ENCODE assay signal across 26 cellular contexts in the genomic region with DNA sequence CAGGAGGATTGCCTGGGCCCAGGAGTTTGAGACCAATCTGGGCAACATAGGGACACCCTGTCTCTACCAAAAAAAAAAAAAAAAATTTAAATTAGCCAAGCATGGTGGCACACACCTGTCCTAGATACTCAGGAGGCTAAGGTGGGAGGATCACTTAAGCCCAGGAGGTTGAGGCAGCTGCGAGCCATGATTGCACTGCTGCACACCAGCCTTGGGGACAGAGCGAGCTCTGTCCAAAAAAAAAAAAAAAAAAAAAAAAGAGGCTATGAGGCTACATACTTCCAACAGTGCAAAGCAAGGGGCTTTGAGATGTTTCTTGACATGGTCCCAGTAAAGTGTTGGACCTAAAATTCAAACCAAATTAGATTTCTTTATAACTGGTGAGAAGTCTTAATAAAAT. TPM values are rescaled to one million over a fixed set of nuclear protein-coding genes. Genes with fewer than 3 reads are reported as not detected.
DNase-seq lines count a peak whose midpoint lies in the region; ATAC-seq and TF ChIP-seq lines count a peak whose summit lies in the region.
"Had no signal": no experiment of that assay in that cellular context is flagged by ENCODE, and none has a peak within 500 bp of the region (broad histone marks: within the 10 kb centered on the region; RNA-seq: fewer than 3 reads in every experiment).

No MANE protein-coding gene starts in this region.

- no peak for ATAC-seq in GM21825 (IDR thresholded peaks at IDR 0.05; ENCODE audit: unreplicated experiment)
- ATAC-seq: body of pancreas; stimulated activated effector memory CD8-positive, alpha-beta T cell treated with anti-CD3 and anti-CD28 coated beads, Interleukin-12 subunit alpha, Interleukin-12 subunit beta, amount 100 ng/mL, for 72 hours had no signal

- H3K36me3 Mint-ChIP-seq in HFFc6 (ENCODE audit: low read depth): peaks cover 37% of the 10 kb centered on the region

- peak overlapping the region; percentile 88 for H3K27ac Mint-ChIP-seq in HFFc6
- H3K27ac Mint-ChIP-seq: T-helper 1 cell treated with Interleukin-12 subunit alpha and Interleukin-12 subunit beta and Interleukin-4 antibody, amounts not matched to agents 30 μg/mL and 1 μg/mL, for 36 hours had no signal

- intact Hi-C loops in A673 (cut with micrococcal nuclease; ENCODE audit: unreplicated experiment) (no loop called here), esophagus squamous epithelium (cut with DNase I) (no loop called here), sigmoid colon (cut with DNase I) (loop anchor here (5.0 kb wide), 1 partner anchor 37 kb away; a partner anchor contains a TSS)

- H3K36me3 ChIP-seq in A673 (ENCODE audit: insufficient read depth, low read length, poor library complexity, severe bottlenecking): peaks cover 56% of the 10 kb centered on the region
- H3K36me3 ChIP-seq in esophagus squamous epithelium: peaks cover 0 to 94% (median 25%) of the 10 kb centered on the region in 3 donors
- H3K36me3 ChIP-seq in sigmoid colon: peaks cover 0 to 63% (median 12%) of the 10 kb centered on the region in 4 donors
- H3K36me3 ChIP-seq in WERI-Rb-1: peaks cover 66% of the 10 kb centered on the region

- TF ChIP-seq EP300 in sigmoid colon (IDR thresholded peaks at IDR 0.05): no peak

- no peaks in the 10 kb centered on the region for H3K9me3 Mint-ChIP-seq in HFFc6
- H3K9me3 Mint-ChIP-seq: neural crest cell; stimulated activated effector memory CD8-positive, alpha-beta T cell treated with anti-CD3 and anti-CD28 coated beads, Interleukin-12 subunit alpha, Interleukin-12 subunit beta, amount 100 ng/mL, for 72 hours; T-helper 1 cell treated with Interleukin-12 subunit alpha and Interleukin-12 subunit beta and Interleukin-4 antibody, amounts not matched to agents 30 μg/mL and 1 μg/mL, for 36 hours had no signal

- H3K4me3 ChIP-seq in A673 (ENCODE audit: low read depth, low read length, poor library complexity, severe bottlenecking) (no peak overlapping the region), esophagus squamous epithelium (no peak overlapping the region), sigmoid colon (no peak overlapping the region), WERI-Rb-1 (ENCODE audit: low read depth, low read length) (no peak overlapping the region)
- H3K4me3 ChIP-seq: body of pancreas, HAP-1, SJSA1, spleen, suprapubic skin had no signal

- no peak for DNase-seq in A673 (ENCODE audit: low spot score)
- DNase-seq in HFFc6: no peak
- DNase-seq in esophagus squamous epithelium (lab: John Stamatoyannopoulos, UW): no peak
- no peak for DNase-seq in sigmoid colon
- no peak for DNase-seq in COR-L47 (lab: John Stamatoyannopoulos, UW)
- no peak for DNase-seq in NAMALWA (ENCODE audit: low spot score)
- no peak for DNase-seq in WERI-Rb-1
- DNase-seq: activated gamma-delta T cell; activated T-cell treated with anti-CD3 and anti-CD28 coated beads, Interleukin-2, amount 50 U/mL, for 1 hour; body of pancreas; NCI-H2029 treated with DMSO at 0.1 percent for 48 hours; NCI-H510A; spleen; stimulated activated CD4-positive, alpha-beta T cell treated with anti-CD3 and anti-CD28 coated beads, Interleukin-2, amount 100 ng/mL, for 48 hours had no signal

- POLR2A ChIA-PET in A673 (lab: Charles Lee; ENCODE audit: low non-redundant PET): no interaction called here

- no TSS peak for BruUV-seq in A673 (replicated peaks; lab: Mats Ljungman, UMichigan)

- CTCF ChIA-PET in A673 (lab: Charles Lee): no interaction called here

- H3K4me1 ChIP-seq in A673 (ENCODE audit: insufficient read depth, low read length, poor library complexity, severe bottlenecking) (peaks cover 29% of the 10 kb centered on the region), esophagus squamous epithelium (peaks cover 0 to 21% (median 9%) of the 10 kb centered on the region in 3 donors), sigmoid colon (peaks cover 0 to 41% (median 34%) of the 10 kb centered on the region in 4 donors)
- H3K4me1 ChIP-seq: body of pancreas, SJSA1, spleen had no signal

- TF ChIP-seq POLR2A in esophagus squamous epithelium (IDR thresholded peaks at IDR 0.05): no peak
- TF ChIP-seq POLR2A in sigmoid colon (IDR thresholded peaks at IDR 0.05): no peak

- WGBS in esophagus squamous epithelium, 2 donors: 70 to 78% methylated on average over 2 of the region's 2 CpGs
- WGBS in sigmoid colon, 2 donors: 90 to 97% methylated on average over 2 of the region's 2 CpGs

- H3K27me3 ChIP-seq in A673 (replicated peaks; ENCODE audit: insufficient read depth, low read depth, low read length, poor library complexity) (no peaks in the 10 kb centered on the region), esophagus squamous epithelium (no peaks in the 10 kb centered on the region), sigmoid colon (no peaks in the 10 kb centered on the region), WERI-Rb-1 (ENCODE audit: insufficient read depth, low read depth, severe bottlenecking) (no peaks in the 10 kb centered on the region)
- H3K27me3 ChIP-seq: body of pancreas, SJSA1, spleen, suprapubic skin had no signal

- H3K4me3 Mint-ChIP-seq in HFFc6: peak overlapping the region; percentile 11; the same call in 1 of the 2 replicates
- H3K4me3 Mint-ChIP-seq: neural crest cell; stimulated activated effector memory CD8-positive, alpha-beta T cell treated with anti-CD3 and anti-CD28 coated beads, Interleukin-12 subunit alpha, Interleukin-12 subunit beta, amount 100 ng/mL, for 72 hours; T-helper 1 cell treated with Interleukin-12 subunit alpha and Interleukin-12 subunit beta and Interleukin-4 antibody, amounts not matched to agents 30 μg/mL and 1 μg/mL, for 36 hours had no signal

- peak overlapping the region; percentile 54 for H3K27ac ChIP-seq in A673 (ENCODE audit: low read depth, low read length, poor library complexity, severe bottlenecking)
- H3K27ac ChIP-seq in esophagus squamous epithelium: peak overlapping the region in 3 of 4 donors; percentile 73 to 76 (median 75)
- H3K27ac ChIP-seq in sigmoid colon: peak overlapping the region; percentile 84 to 93 (median 91)
- H3K27ac ChIP-seq in WERI-Rb-1: no peak overlapping the region
- H3K27ac ChIP-seq: body of pancreas, C4-2B, SJSA1, spleen, suprapubic skin had no signal

- H3K27me3 Mint-ChIP-seq in HFFc6 (ENCODE audit: insufficient read depth): peaks cover 2% of the 10 kb centered on the region; the same call in 1 of the 2 replicates

- peaks cover 67% of the 10 kb centered on the region for H3K4me1 Mint-ChIP-seq in HFFc6 (ENCODE audit: low read depth)
- H3K4me1 Mint-ChIP-seq: neural crest cell; stimulated activated effector memory CD8-positive, alpha-beta T cell treated with anti-CD3 and anti-CD28 coated beads, Interleukin-12 subunit alpha, Interleukin-12 subunit beta, amount 100 ng/mL, for 72 hours had no signal

- H3K9me3 ChIP-seq in A673 (ENCODE audit: low read depth, low read length, poor library complexity, severe bottlenecking) (no peaks in the 10 kb centered on the region), esophagus squamous epithelium (no peaks in the 10 kb centered on the region), sigmoid colon (no peaks in the 10 kb centered on the region), WERI-Rb-1 (ENCODE audit: severe bottlenecking) (no peaks in the 10 kb centered on the region)
- H3K9me3 ChIP-seq: body of pancreas, HAP-1, SJSA1, spleen, suprapubic skin had no signal

- TF ChIP-seq CTCF in A673 (conservative IDR thresholded peaks at IDR 0.05; ENCODE audit: low read depth, low read length): no peak
- no peak for TF ChIP-seq CTCF in HFFc6 (IDR thresholded peaks at IDR 0.05)
- no peak for TF ChIP-seq CTCF in esophagus squamous epithelium (IDR thresholded peaks at IDR 0.05)
- TF ChIP-seq CTCF in sigmoid colon (IDR thresholded peaks at IDR 0.05): no peak
- TF ChIP-seq CTCF in WERI-Rb-1 (IDR thresholded peaks at IDR 0.05; ENCODE audit: low read depth, low read length): no peak

RNA-seq across cellular contexts. Expression of a gene that starts 15.9 kb away (rescaled TPM):
- total RNA-seq in A673 (2021) (161 and 162 TPM in 2 replicates), esophagus squamous epithelium (10 to 100 TPM; 23.5 to 66.6 (median 50.8) TPM), sigmoid colon (100 to 1,000 TPM; 153 to 250 (median 198) TPM)
- 100 to 1,000 TPM; 821 to 941 (median 887) TPM for total RNA-seq in HFFc6 (2021; fragmentation: NEBNext Ultra II Directional; extraction: Animal tissue kit (Norgen Biotek cat#: 25700))
- polyA plus RNA-seq in sigmoid colon: 10 to 100 TPM; 14.4 to 38.7 (median 23.1) TPM

RNA-seq across cellular contexts. Expression of a gene that starts 20.5 kb away (rescaled TPM):
- total RNA-seq in A673 (2021) (not detected in 2 replicates), esophagus squamous epithelium (not detected), sigmoid colon (not detected)
- total RNA-seq in HFFc6 (2021; fragmentation: NEBNext Ultra II Directional; extraction: Animal tissue kit (Norgen Biotek cat#: 25700)): not detected
- not detected for polyA plus RNA-seq in sigmoid colon
- total RNA-seq: body of pancreas, chondrocyte, fibroblast of villous mesenchyme, liver, neural crest cell, posterior vena cava, SJSA1, spleen, suprapubic skin had no signal
- polyA plus RNA-seq: spleen had no signal

RNA-seq across cellular contexts. Expression of a gene that starts 36.7 kb away (rescaled TPM):
- 4.4 and 6.9 TPM in 2 replicates for total RNA-seq in A673 (2021)
- 10 to 100 TPM in 4 of 6 experiments, 1 to 10 TPM in 2; 7.4 to 16.5 (median 13.7) TPM for total RNA-seq in HFFc6 (2021; fragmentation: NEBNext Ultra II Directional; extraction: Animal tissue kit (Norgen Biotek cat#: 25700))
- total RNA-seq in esophagus squamous epithelium: 1 to 10 TPM in 2 of 4 donors, under 1 TPM in 2; 0.09 to 5.1 (median 2.2) TPM
- 10 to 100 TPM; 19.9 to 53.7 (median 23.7) TPM for total RNA-seq in sigmoid colon
- polyA plus RNA-seq in sigmoid colon: 1 to 10 TPM in 2 of 3 donors, not detected in 1; 2.4 to 2.8 TPM
